ENCODE assay signal across 10 cellular contexts in the genomic region with DNA sequence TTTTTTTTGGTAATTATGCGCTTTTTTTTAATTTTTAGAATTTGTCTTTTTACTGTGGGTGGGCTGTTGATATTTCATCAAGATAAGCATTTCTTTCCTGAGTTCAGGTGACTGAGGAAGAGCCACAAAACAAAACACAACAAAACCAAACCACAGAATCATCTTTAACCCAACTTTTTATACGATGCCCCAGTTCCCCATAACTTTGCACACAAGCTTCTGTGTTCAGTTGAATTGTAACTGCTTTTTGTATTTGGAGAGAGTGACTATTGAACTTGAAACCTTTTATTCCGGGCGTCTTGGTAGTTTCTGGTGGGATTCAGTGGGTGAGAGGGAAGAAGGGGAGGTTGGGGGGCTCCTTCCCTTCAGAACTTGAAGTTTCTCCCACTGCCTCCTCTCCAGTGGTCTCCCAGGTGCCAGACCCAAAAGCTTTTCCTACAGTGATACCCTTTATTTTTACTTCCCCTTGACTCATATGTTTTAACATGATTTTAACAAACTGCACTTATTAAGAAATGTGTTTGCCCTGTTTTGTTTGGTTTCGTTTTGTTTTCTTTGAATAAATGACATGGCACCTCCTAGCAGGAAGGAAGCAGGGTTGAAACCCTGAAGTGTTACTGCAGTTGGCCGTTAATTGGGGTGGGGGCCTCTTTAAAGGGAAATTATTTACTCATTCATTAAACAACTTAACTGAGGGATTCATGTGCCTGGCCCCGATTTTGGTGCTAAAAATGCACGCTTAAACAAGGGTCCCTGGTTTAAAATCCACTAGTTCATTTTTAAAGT. TPM values are rescaled to one million over a fixed set of nuclear protein-coding genes. Genes with fewer than 3 reads are reported as not detected.
DNase-seq lines count a peak whose midpoint lies in the region; ATAC-seq and TF ChIP-seq lines count a peak whose summit lies in the region.
"Had no signal": no experiment of that assay in that cellular context is flagged by ENCODE, and none has a peak within 500 bp of the region (broad histone marks: within the 10 kb centered on the region; RNA-seq: fewer than 3 reads in every experiment).

No MANE protein-coding gene starts in this region.

- no peaks in the 10 kb centered on the region for H3K27me3 Mint-ChIP-seq in activated naive CD4-positive, alpha-beta T cell treated with anti-CD3 and anti-CD28 coated beads for 36 hours (ENCODE audit: low read depth)
- H3K27me3 Mint-ChIP-seq in activated T-helper 1 cell treated with anti-CD3 and anti-CD28 coated beads, Interleukin-12 subunit alpha, Interleukin-12 subunit beta, Interleukin-2, Interleukin-4 antibody, amounts not matched to agents 30 ng/mL and 10 ng/mL and 1 ng/mL, durations not matched to agents 14 hours and 24 hours and 36 hours (ENCODE audit: insufficient read depth): no peaks in the 10 kb centered on the region

- peaks cover 49% of the 10 kb centered on the region for H3K36me3 Mint-ChIP-seq in activated naive CD4-positive, alpha-beta T cell treated with anti-CD3 and anti-CD28 coated beads for 36 hours (ENCODE audit: low read depth)
- H3K36me3 Mint-ChIP-seq in activated T-helper 1 cell treated with anti-CD3 and anti-CD28 coated beads, Interleukin-12 subunit alpha, Interleukin-12 subunit beta, Interleukin-2, Interleukin-4 antibody, amounts not matched to agents 30 ng/mL and 10 ng/mL and 1 ng/mL, durations not matched to agents 14 hours and 24 hours and 36 hours (ENCODE audit: low read depth): peaks cover 44% of the 10 kb centered on the region

- H3K9me3 Mint-ChIP-seq in activated naive CD4-positive, alpha-beta T cell treated with anti-CD3 and anti-CD28 coated beads for 36 hours: no peaks in the 10 kb centered on the region
- no peaks in the 10 kb centered on the region for H3K9me3 Mint-ChIP-seq in activated T-helper 1 cell treated with anti-CD3 and anti-CD28 coated beads, Interleukin-12 subunit alpha, Interleukin-12 subunit beta, Interleukin-2, Interleukin-4 antibody, amounts not matched to agents 30 ng/mL and 10 ng/mL and 1 ng/mL, durations not matched to agents 14 hours and 24 hours and 36 hours

- TF ChIP-seq CTCF in right lobe of liver (IDR thresholded peaks at IDR 0.05) (no peak), tibial artery (IDR thresholded peaks at IDR 0.05) (no peak)

- TF ChIP-seq POLR2A in right lobe of liver (IDR thresholded peaks at IDR 0.05): no peak

- H3K4me3 Mint-ChIP-seq in activated naive CD4-positive, alpha-beta T cell treated with anti-CD3 and anti-CD28 coated beads for 36 hours: peak overlapping the region; percentile 38
- H3K4me3 Mint-ChIP-seq in activated T-helper 1 cell treated with anti-CD3 and anti-CD28 coated beads, Interleukin-12 subunit alpha, Interleukin-12 subunit beta, Interleukin-2, Interleukin-4 antibody, amounts not matched to agents 30 ng/mL and 10 ng/mL and 1 ng/mL, durations not matched to agents 14 hours and 24 hours and 36 hours: peak overlapping the region; percentile 71

- DNase-seq in activated naive CD4-positive, alpha-beta T cell treated with anti-CD3 and anti-CD28 coated beads for 36 hours: peak; percentile 46
- no peak for DNase-seq in activated naive CD4-positive, alpha-beta T cell treated with Interleukin-2 at 50 U/mL for 16 hours
- DNase-seq in activated T-helper 1 cell treated with anti-CD3 and anti-CD28 coated beads, Interleukin-12 subunit alpha, Interleukin-12 subunit beta, Interleukin-2, Interleukin-4 antibody, amounts not matched to agents 30 ng/mL and 10 ng/mL and 1 ng/mL, durations not matched to agents 14 hours and 24 hours and 36 hours (ENCODE audit: low spot score): no peak
- DNase-seq in right lobe of liver (no peak), tibial artery (no peak), COR-L47 (lab: John Stamatoyannopoulos, UW) (no peak), LoVo (ENCODE audit: low spot score) (no peak)
- DNase-seq: AML-193, NCI-H187 had no signal

- CTCF ChIA-PET in activated naive CD4-positive, alpha-beta T cell treated with anti-CD3 and anti-CD28 coated beads for 36 hours (lab: Charles Lee): interaction anchor here (0.7 to 2.7 kb wide), 8 partner anchors 9 to 181 kb away, joined by 3 to 32 read pairs (median 6); a partner anchor contains a TSS

- H3K4me3 ChIP-seq in right lobe of liver: no peak overlapping the region
- no peak overlapping the region for H3K4me3 ChIP-seq in tibial artery

- H3K27ac Mint-ChIP-seq in activated naive CD4-positive, alpha-beta T cell treated with anti-CD3 and anti-CD28 coated beads for 36 hours: peak overlapping the region; percentile 96
- peak overlapping the region; percentile 94 for H3K27ac Mint-ChIP-seq in activated T-helper 1 cell treated with anti-CD3 and anti-CD28 coated beads, Interleukin-12 subunit alpha, Interleukin-12 subunit beta, Interleukin-2, Interleukin-4 antibody, amounts not matched to agents 30 ng/mL and 10 ng/mL and 1 ng/mL, durations not matched to agents 14 hours and 24 hours and 36 hours

- H3K4me1 Mint-ChIP-seq in activated naive CD4-positive, alpha-beta T cell treated with anti-CD3 and anti-CD28 coated beads for 36 hours (ENCODE audit: low read depth): peaks cover 89% of the 10 kb centered on the region
- H3K4me1 Mint-ChIP-seq in activated T-helper 1 cell treated with anti-CD3 and anti-CD28 coated beads, Interleukin-12 subunit alpha, Interleukin-12 subunit beta, Interleukin-2, Interleukin-4 antibody, amounts not matched to agents 30 ng/mL and 10 ng/mL and 1 ng/mL, durations not matched to agents 14 hours and 24 hours and 36 hours (ENCODE audit: low read depth): peaks cover 78% of the 10 kb centered on the region

- H3K36me3 ChIP-seq in right lobe of liver: peaks cover 0 to 48% (median 24%) of the 10 kb centered on the region in 4 donors
- H3K36me3 ChIP-seq in tibial artery: peaks cover 46 to 58% (median 55%) of the 10 kb centered on the region in 3 donors

- peak overlapping the region in 2 of 3 donors; percentile 28 to 69 for H3K27ac ChIP-seq in right lobe of liver
- peak overlapping the region; percentile 88 to 91 for H3K27ac ChIP-seq in tibial artery

- WGBS in right lobe of liver (ENCODE audit: insufficient coverage, low coverage, low lambda C conversion rate, missing lambda C conversion rate): 53% methylated on average over 8 of the region's 8 CpGs

- H3K9me3 ChIP-seq in right lobe of liver (no peaks in the 10 kb centered on the region), tibial artery (no peaks in the 10 kb centered on the region)

- intact Hi-C loops in activated naive CD4-positive, alpha-beta T cell treated with anti-CD3 and anti-CD28 coated beads for 36 hours (cut with micrococcal nuclease): loop anchor here (5.0 kb wide), 1 partner anchor 290 kb away; no protein-coding TSS in a partner anchor
- intact Hi-C loops in activated T-helper 1 cell treated with anti-CD3 and anti-CD28 coated beads, Interleukin-12 subunit alpha, Interleukin-12 subunit beta, Interleukin-2, Interleukin-4 antibody, amounts not matched to agents 30 ng/mL and 10 ng/mL and 1 ng/mL, durations not matched to agents 14 hours and 24 hours and 36 hours (cut with micrococcal nuclease): loop anchor here (5.0 kb wide), 5 partner anchors 90 to 335 kb away; a partner anchor contains a TSS
- intact Hi-C loops in right lobe of liver (cut with DNase I) (no loop called here), tibial artery (cut with DNase I; ENCODE audit: low total_unique reads) (loop anchor here (5.0 kb wide), 1 partner anchor 45 kb away; a partner anchor contains a TSS)

- H3K4me1 ChIP-seq in right lobe of liver: peaks cover 0 to 31% (median 13%) of the 10 kb centered on the region in 4 donors
- peaks cover 4 to 34% (median 27%) of the 10 kb centered on the region in 4 donors for H3K4me1 ChIP-seq in tibial artery

- ATAC-seq in right lobe of liver: no peak
- no peak for ATAC-seq in GM18873 (IDR thresholded peaks at IDR 0.05; ENCODE audit: low FRiP score, unreplicated experiment)

- H3K27me3 ChIP-seq in right lobe of liver (no peaks in the 10 kb centered on the region), tibial artery (no peaks in the 10 kb centered on the region)

RNA-seq across cellular contexts. Expression of a gene that starts 2.7 kb away (rescaled TPM):
- total RNA-seq in activated naive CD4-positive, alpha-beta T cell treated with anti-CD3 and anti-CD28 coated beads for 36 hours: 10 to 100 TPM; 14.9 to 15.8 TPM
- total RNA-seq in activated T-helper 1 cell treated with anti-CD3 and anti-CD28 coated beads, Interleukin-12 subunit alpha, Interleukin-12 subunit beta, Interleukin-2, Interleukin-4 antibody, amounts not matched to agents 30 ng/mL and 10 ng/mL and 1 ng/mL, durations not matched to agents 14 hours and 24 hours and 36 hours: 35.3 and 36.1 TPM in 2 replicates
- total RNA-seq in right lobe of liver: 1 to 10 TPM; 4.6 to 7.2 (median 6.9) TPM

RNA-seq across cellular contexts. Expression of a gene that starts 43.1 kb away (rescaled TPM):
- 100 to 1,000 TPM; 298 to 301 TPM for total RNA-seq in activated naive CD4-positive, alpha-beta T cell treated with anti-CD3 and anti-CD28 coated beads for 36 hours
- total RNA-seq in activated T-helper 1 cell treated with anti-CD3 and anti-CD28 coated beads, Interleukin-12 subunit alpha, Interleukin-12 subunit beta, Interleukin-2, Interleukin-4 antibody, amounts not matched to agents 30 ng/mL and 10 ng/mL and 1 ng/mL, durations not matched to agents 14 hours and 24 hours and 36 hours: 254 and 264 TPM in 2 replicates
- 10 to 100 TPM; 53.5 to 70.0 (median 61.8) TPM for total RNA-seq in right lobe of liver

RNA-seq across cellular contexts. Expression of a gene that starts 46.4 kb away (rescaled TPM):
- total RNA-seq in activated naive CD4-positive, alpha-beta T cell treated with anti-CD3 and anti-CD28 coated beads for 36 hours: 10 to 100 TPM; 94.4 to 95.6 TPM
- 108 and 112 TPM in 2 replicates for total RNA-seq in activated T-helper 1 cell treated with anti-CD3 and anti-CD28 coated beads, Interleukin-12 subunit alpha, Interleukin-12 subunit beta, Interleukin-2, Interleukin-4 antibody, amounts not matched to agents 30 ng/mL and 10 ng/mL and 1 ng/mL, durations not matched to agents 14 hours and 24 hours and 36 hours
- 10 to 100 TPM in 2 of 6 experiments, 1 to 10 TPM in 4; 4.9 to 19.1 (median 8.5) TPM for total RNA-seq in right lobe of liver

RNA-seq across cellular contexts. Expression of a gene that starts 56.7 kb away (rescaled TPM):
- 1 to 10 TPM; 3.5 to 4.1 TPM for total RNA-seq in activated naive CD4-positive, alpha-beta T cell treated with anti-CD3 and anti-CD28 coated beads for 36 hours
- 4.4 and 4.5 TPM in 2 replicates for total RNA-seq in activated T-helper 1 cell treated with anti-CD3 and anti-CD28 coated beads, Interleukin-12 subunit alpha, Interleukin-12 subunit beta, Interleukin-2, Interleukin-4 antibody, amounts not matched to agents 30 ng/mL and 10 ng/mL and 1 ng/mL, durations not matched to agents 14 hours and 24 hours and 36 hours
- total RNA-seq in right lobe of liver: 1 to 10 TPM; 1.7 to 4.4 (median 2.6) TPM

Comparison
In these comparisons a context has a peak if more than half of its experiments do, and no peak if none do; other contexts are left out.
1. intact Hi-C loops: an anchor here in activated naive CD4-positive, alpha-beta T cell treated with anti-CD3 and anti-CD28 coated beads for 36 hours (5.0 kb wide), activated T-helper 1 cell treated with anti-CD3 and anti-CD28 coated beads, Interleukin-12 subunit alpha, Interleukin-12 subunit beta, Interleukin-2, Interleukin-4 antibody, amounts not matched to agents 30 ng/mL and 10 ng/mL and 1 ng/mL, durations not matched to agents 14 hours and 24 hours and 36 hours (5.0 kb wide) and tibial artery (5.0 kb wide); none called in right lobe of liver.